In the genomic region with DNA sequence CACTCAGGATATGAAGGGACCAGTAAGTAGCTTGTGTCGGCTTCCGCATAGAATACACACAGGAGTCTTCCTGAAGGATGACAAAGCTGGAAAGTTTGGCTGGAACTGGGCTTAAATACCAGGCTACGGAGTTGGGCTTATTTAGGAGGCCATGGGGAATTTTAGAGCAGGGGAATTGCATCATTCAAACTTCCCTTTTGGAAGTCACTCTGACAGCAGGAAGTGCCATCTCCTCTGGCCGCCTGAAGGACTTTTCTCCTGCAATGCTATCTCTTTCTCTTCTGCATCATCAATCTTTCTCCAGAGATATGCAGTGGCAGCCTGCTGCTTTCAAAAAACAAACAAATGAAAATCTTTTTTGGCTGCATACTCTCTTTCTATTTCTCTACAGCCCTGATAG, we compare ENCODE assay signal across 29 cellular contexts.
"Had no signal": no experiment of that assay in that cellular context is flagged by ENCODE, and none has a peak within 500 bp of the region (broad histone marks: within the 10 kb centered on the region; RNA-seq: fewer than 3 reads in every experiment).

No MANE protein-coding gene starts in this region.

- FAIRE-seq: kidney had no signal

- H3K36me3 Mint-ChIP-seq: memory B cell; mesothelial cell of epicardium; naive B cell; natural killer cell treated with Interleukin-12 subunit alpha and Interleukin-12 subunit beta and Interleukin-15 and Interleukin-18, amount 100 ng/mL, for 72 hours had no signal

- H3K4me1 Mint-ChIP-seq: memory B cell; mesothelial cell of epicardium; naive B cell; neural crest cell; stimulated activated naive CD8-positive, alpha-beta T cell treated with anti-CD3 and anti-CD28 coated beads, Interleukin-15, amount 100 ng/mL, for 72 hours had no signal

- DNase-seq: cortex of kidney; effector CD4-positive, alpha-beta T cell; foreskin keratinocyte; heart left ventricle; kidney; mucosa of descending colon; naive B cell; right lobe of liver; stimulated activated CD4-positive, alpha-beta T cell treated with anti-CD3 and anti-CD28 coated beads, Interleukin-12 subunit alpha, Interleukin-12 subunit beta, amount 100 ng/mL, for 4 hours; stimulated activated CD4-positive, alpha-beta T cell treated with anti-CD3 and anti-CD28 coated beads, Interleukin-1b, Interleukin-23, amount 100 ng/mL, for 48 hours; stimulated activated CD4-positive, alpha-beta T cell treated with anti-CD3 and anti-CD28 coated beads, Interleukin-4, amount 100 ng/mL, for 1 hour; stimulated activated CD8-positive, alpha-beta memory T cell treated with anti-CD3 and anti-CD28 coated beads, Interleukin-4, amount 100 ng/mL, for 48 hours; stimulated activated naive CD4-positive, alpha-beta T cell; stimulated activated naive CD8-positive, alpha-beta T cell treated with anti-CD3 and anti-CD28 coated beads, Interleukin-15, amount 100 ng/mL, for 72 hours; thyroid gland; trophoblast cell had no signal

- H3K4me3 Mint-ChIP-seq: memory B cell; mesothelial cell of epicardium; naive B cell; natural killer cell treated with Interleukin-12 subunit alpha and Interleukin-12 subunit beta and Interleukin-15 and Interleukin-18, amount 100 ng/mL, for 72 hours; neural crest cell; stimulated activated naive CD8-positive, alpha-beta T cell treated with anti-CD3 and anti-CD28 coated beads, Interleukin-15, amount 100 ng/mL, for 72 hours had no signal

- H3K36me3 ChIP-seq: gastroesophageal sphincter, heart left ventricle, neutrophil, right lobe of liver, thyroid gland, vagina had no signal

- H3K27ac ChIP-seq: foreskin keratinocyte, gastroesophageal sphincter, heart left ventricle, hepatocyte, neutrophil, parathyroid adenoma, right lobe of liver, thyroid gland, vagina had no signal

- H3K27ac Mint-ChIP-seq: memory B cell; mesothelial cell of epicardium; naive B cell; natural killer cell treated with Interleukin-12 subunit alpha and Interleukin-12 subunit beta and Interleukin-15 and Interleukin-18, amount 100 ng/mL, for 72 hours; progenitor cell of endocrine pancreas; stimulated activated naive CD8-positive, alpha-beta T cell treated with anti-CD3 and anti-CD28 coated beads, Interleukin-15, amount 100 ng/mL, for 72 hours had no signal

- H3K9me3 Mint-ChIP-seq: memory B cell; mesothelial cell of epicardium; naive B cell; natural killer cell treated with Interleukin-12 subunit alpha and Interleukin-12 subunit beta and Interleukin-15 and Interleukin-18, amount 100 ng/mL, for 72 hours; neural crest cell; stimulated activated naive CD8-positive, alpha-beta T cell treated with anti-CD3 and anti-CD28 coated beads, Interleukin-15, amount 100 ng/mL, for 72 hours had no signal

- H3K79me2 ChIP-seq: hepatocyte, parathyroid adenoma had no signal

- H3K27me3 Mint-ChIP-seq: memory B cell; naive B cell; progenitor cell of endocrine pancreas; stimulated activated naive CD8-positive, alpha-beta T cell treated with anti-CD3 and anti-CD28 coated beads, Interleukin-15, amount 100 ng/mL, for 72 hours had no signal

- H3K4me1 ChIP-seq: foreskin keratinocyte, gastroesophageal sphincter, heart left ventricle, parathyroid adenoma, right lobe of liver, thyroid gland, vagina had no signal

- H2AFZ ChIP-seq: hepatocyte, parathyroid adenoma had no signal

- H3K4me3 ChIP-seq: gastroesophageal sphincter, heart left ventricle, hepatocyte, lung, mucosa of descending colon, right lobe of liver, smooth muscle cell, thyroid gland, vagina had no signal

- H3K9me3 ChIP-seq: gastroesophageal sphincter, heart left ventricle, mucosa of descending colon, neutrophil, right lobe of liver, thyroid gland, vagina had no signal

- H3K9ac ChIP-seq: parathyroid adenoma had no signal

- H3K27me3 ChIP-seq: foreskin keratinocyte, gastroesophageal sphincter, hepatocyte, right lobe of liver, thyroid gland, vagina had no signal

- H3K4me2 ChIP-seq: hepatocyte, smooth muscle cell had no signal

- ATAC-seq: foreskin keratinocyte; gastroesophageal sphincter; heart left ventricle; left lobe of liver; mucosa of descending colon; natural killer cell treated with Interleukin-12 subunit alpha and Interleukin-12 subunit beta and Interleukin-15 and Interleukin-18, amount 100 ng/mL, for 72 hours; right lobe of liver; stimulated activated naive CD8-positive, alpha-beta T cell treated with anti-CD3 and anti-CD28 coated beads, Interleukin-15, amount 100 ng/mL, for 72 hours had no signal
